ENCODE assay signal across 10 cellular contexts in the genomic region with DNA sequence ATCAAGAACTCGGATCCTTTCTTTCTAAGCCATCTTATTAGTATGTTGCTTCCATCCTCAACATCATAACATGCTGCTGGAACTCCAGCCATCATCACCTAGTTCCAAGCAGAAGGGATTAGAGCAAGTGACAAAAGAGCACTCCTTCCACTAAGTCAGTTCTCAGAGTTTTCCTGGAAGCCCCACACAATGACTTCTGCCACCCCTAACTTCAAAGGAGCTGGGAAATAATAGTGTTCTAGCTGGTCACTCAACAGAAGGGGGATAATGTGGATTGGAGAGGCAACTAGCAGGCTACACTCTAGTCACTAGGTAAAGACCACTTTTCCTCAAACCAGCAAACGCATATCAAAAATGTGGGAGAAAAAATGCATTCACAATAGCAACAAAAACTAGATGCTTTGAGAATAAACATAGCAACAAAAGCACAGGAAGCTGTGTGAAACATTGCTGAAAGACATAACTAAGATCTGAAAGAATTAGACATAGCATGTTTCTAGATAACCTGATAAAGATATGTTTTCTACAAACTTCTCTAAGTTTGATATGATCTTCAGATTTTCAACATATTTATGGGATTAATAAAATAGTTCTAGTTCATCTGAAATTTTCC.
"Had no signal": no experiment of that assay in that cellular context is flagged by ENCODE, and none has a peak within 500 bp of the region (broad histone marks: within the 10 kb centered on the region; RNA-seq: fewer than 3 reads in every experiment).

No MANE protein-coding gene starts in this region.

- ATAC-seq: esophagus mucosa had no signal

- H3K9ac ChIP-seq: neural progenitor cell had no signal

- H3K27ac ChIP-seq: breast epithelium, dorsolateral prefrontal cortex, neural progenitor cell, skin epidermis had no signal

- H3K27me3 ChIP-seq: breast epithelium, dorsolateral prefrontal cortex, neural progenitor cell had no signal

- H3K4me3 ChIP-seq: breast epithelium, dorsolateral prefrontal cortex, neural progenitor cell, skin epidermis had no signal

- H3K9me3 ChIP-seq: breast epithelium had no signal

- H2AFZ ChIP-seq: neural progenitor cell had no signal

- H3K27ac Mint-ChIP-seq: neural progenitor cell had no signal

- H3K4me1 Mint-ChIP-seq: neural progenitor cell had no signal

- H3K4me3 Mint-ChIP-seq: neural progenitor cell had no signal

- H3K36me3 ChIP-seq: breast epithelium had no signal

- H3K9me3 Mint-ChIP-seq: neural progenitor cell had no signal

- DNase-seq: activated CD4-positive, alpha-beta T cell treated with anti-CD3 and anti-CD28 coated beads for 1 hour; aorta; dorsolateral prefrontal cortex; hypothalamus; SHP77 treated with DMSO at 0.1 percent for 48 hours; substantia nigra had no signal

- H3K4me1 ChIP-seq: breast epithelium, neural progenitor cell had no signal

- H3K4me2 ChIP-seq: neural progenitor cell had no signal
